In genomic region chr5:168125445-168126199, GRCh38 we compare ENCODE assay signal across 23 cellular contexts.
DNase-seq lines count a peak whose midpoint lies in the region; ATAC-seq and TF ChIP-seq lines count a peak whose summit lies in the region.
"Had no signal": no experiment of that assay in that cellular context is flagged by ENCODE, and none has a peak within 500 bp of the region (broad histone marks: within the 10 kb centered on the region; RNA-seq: fewer than 3 reads in every experiment).

No MANE protein-coding gene starts in this region.

- WGBS in heart right ventricle, 2 donors = 65 to 77% methylated on average over 14 of the region's 14 CpGs

- peak; percentile 57 for DNase-seq in Right ventricle myocardium inferior (ENCODE audit: missing footprints)
- no peak for DNase-seq in left cardiac atrium
- DNase-seq in SW480 (ENCODE audit: low spot score) = peak; percentile 68
- no peak for DNase-seq in heart right ventricle
- no peak for DNase-seq in neural crest cell (ENCODE audit: low read depth, low spot score)
- DNase-seq in NCI-H510A (lab: John Stamatoyannopoulos, UW) = no peak
- DNase-seq in type B pancreatic cell (ENCODE audit: extremely low spot score, unreplicated experiment) = no peak
- DNase-seq: CD4-positive, CD25-positive, alpha-beta regulatory T cell; DMS79 treated with DMSO at 0.1 percent for 48 hours; GF-D8; HCEC 1CT; NCI-H1092 treated with DMSO at 0.1 percent for 48 hours; NCI-H1436 treated with DMSO at 0.1 percent for 48 hours; NCI-H187 treated with DMSO at 0.1 percent for 48 hours; NCI-H2171 treated with DMSO at 0.1 percent for 48 hours; NCI-H345; NCI-H524; NCI-H774; SJCRH30 had no signal

- H3K27ac Mint-ChIP-seq in neural crest cell (ENCODE audit: unreplicated experiment) (peak overlapping the region; percentile 85), type B pancreatic cell (no peak overlapping the region)
- H3K27ac Mint-ChIP-seq: CD4-positive, CD25-positive, alpha-beta regulatory T cell; IgD-negative memory B cell had no signal

- peaks cover 7 to 51% (median 19%) of the 10 kb centered on the region in 9 donors for H3K4me1 ChIP-seq in heart right ventricle
- H3K4me1 ChIP-seq: BLaER1 had no signal

- ATAC-seq in Right ventricle myocardium inferior (peak; percentile 58), left cardiac atrium (no peak), heart right ventricle (peak in 6 of 8 donors; percentile 13 to 40 (median 28))
- no peak for ATAC-seq in activated CD4-positive, CD25-positive, alpha-beta regulatory T cell treated with anti-CD3 and anti-CD28 coated beads, Interleukin-2, amount 50 U/mL, for 24 hours
- ATAC-seq: SK-N-SH treated with all-trans-retinoic acid at 6 μM for 48 hours had no signal

- H3K36me3 Mint-ChIP-seq in neural crest cell (ENCODE audit: low read depth) (no peaks in the 10 kb centered on the region), type B pancreatic cell (no peaks in the 10 kb centered on the region)
- H3K36me3 Mint-ChIP-seq: CD4-positive, CD25-positive, alpha-beta regulatory T cell; IgD-negative memory B cell had no signal

- H3K36me3 ChIP-seq in heart right ventricle = peaks cover 0 to 22% (median 0%) of the 10 kb centered on the region in 9 donors
- H3K36me3 ChIP-seq: SJCRH30 had no signal

- no peaks in the 10 kb centered on the region for H3K27me3 ChIP-seq in heart right ventricle
- H3K27me3 ChIP-seq: BLaER1, SJCRH30 had no signal

- H3K4me3 Mint-ChIP-seq in neural crest cell (no peak overlapping the region), type B pancreatic cell (no peak overlapping the region)
- H3K4me3 Mint-ChIP-seq: CD4-positive, CD25-positive, alpha-beta regulatory T cell; IgD-negative memory B cell had no signal

- H3K9me3 ChIP-seq in heart right ventricle = no peaks in the 10 kb centered on the region
- H3K9me3 ChIP-seq: BLaER1, SJCRH30 had no signal

- TF ChIP-seq CTCF in heart right ventricle (IDR thresholded peaks at IDR 0.05) (no peak), neural crest cell (conservative IDR thresholded peaks at IDR 0.05) (no peak), type B pancreatic cell (conservative IDR thresholded peaks at IDR 0.05) (no peak)

- peaks cover 42% of the 10 kb centered on the region for H3K4me1 Mint-ChIP-seq in neural crest cell
- H3K4me1 Mint-ChIP-seq in type B pancreatic cell (ENCODE audit: unreplicated experiment) = peaks cover 17% of the 10 kb centered on the region
- H3K4me1 Mint-ChIP-seq: IgD-negative memory B cell had no signal

- H3K9me3 Mint-ChIP-seq in neural crest cell (no peaks in the 10 kb centered on the region), type B pancreatic cell (peaks cover 3% of the 10 kb centered on the region)

- H3K27ac ChIP-seq in heart right ventricle = peak overlapping the region in 1 of 10 donors; percentile 7
- H3K27ac ChIP-seq: BLaER1, SJCRH30 had no signal

- H3K27me3 Mint-ChIP-seq in neural crest cell (ENCODE audit: low read depth) (no peaks in the 10 kb centered on the region), type B pancreatic cell (peaks cover 9% of the 10 kb centered on the region)
- H3K27me3 Mint-ChIP-seq: CD4-positive, CD25-positive, alpha-beta regulatory T cell; IgD-negative memory B cell had no signal

- H3K4me3 ChIP-seq in heart right ventricle = no peak overlapping the region
- H3K4me3 ChIP-seq: BLaER1, SJCRH30 had no signal

- intact Hi-C loops in Right ventricle myocardium inferior (cut with DNase I) (no loop called here), left cardiac atrium (cut with DNase I) (no loop called here), heart right ventricle (cut with DNase I) (loop anchor here in 2 of 10 donors (5.0 to 10.0 kb wide), 2 partner anchors 59 to 97 kb away; no protein-coding TSS in a partner anchor)

Comparison
In these comparisons a context has a peak if more than half of its experiments do, and no peak if none do; other contexts are left out.
1. ATAC-seq: peak in Right ventricle myocardium inferior (single experiment) and heart right ventricle (6 of 8); none in left cardiac atrium (0 of 2) and activated CD4-positive, CD25-positive, alpha-beta regulatory T cell treated with anti-CD3 and anti-CD28 coated beads, Interleukin-2, amount 50 U/mL, for 24 hours (0 of 2).
2. DNase-seq: peak in Right ventricle myocardium inferior (single experiment) and SW480 (single experiment); none in left cardiac atrium (single experiment), heart right ventricle (0 of 2), neural crest cell (single experiment), NCI-H510A (single experiment) and type B pancreatic cell (single experiment).